14 cellular contexts compared by ENCODE assay signal in genomic region chr7:2079332-2080068, GRCh38.
DNase-seq lines count a peak whose midpoint lies in the region; ATAC-seq, FAIRE-seq and TF ChIP-seq lines count a peak whose summit lies in the region.
"Had no signal": no experiment of that assay in that cellular context is flagged by ENCODE, and none has a peak within 500 bp of the region (broad histone marks: within the 10 kb centered on the region; RNA-seq: fewer than 3 reads in every experiment).

No MANE protein-coding gene starts in this region.

- peaks cover 4% of the 10 kb centered on the region; the same call in 2 of the 3 replicates for H3K36me3 ChIP-seq in K562 (ENCODE audit: control insufficient read depth, insufficient read depth, low read length)
- H3K36me3 ChIP-seq in gastrocnemius medialis, result no peaks in the 10 kb centered on the region

- no peak overlapping the region for H3K27ac Mint-ChIP-seq in stimulated activated memory B cell treated with anti-CD40 and anti-IgM and Interleukin-4, amounts not matched to agents 10 μg/mL and 1 μg/mL and 100 μg/mL, for 72 hours
- H3K27ac Mint-ChIP-seq: activated T-cell treated with anti-CD3 and anti-CD28 coated beads, Interleukin-2, amount 50 U/mL, for 72 hours; HFFc6 had no signal

- FAIRE-seq in K562 (lab: Jason Lieb, UNC), result peak; percentile 85
- FAIRE-seq: A204.1 had no signal

- H3K9me3 Mint-ChIP-seq in stimulated activated memory B cell treated with anti-CD40 and anti-IgM and Interleukin-4, amounts not matched to agents 10 μg/mL and 1 μg/mL and 100 μg/mL, for 72 hours, result no peaks in the 10 kb centered on the region
- H3K9me3 Mint-ChIP-seq: activated T-cell treated with anti-CD3 and anti-CD28 coated beads, Interleukin-2, amount 50 U/mL, for 72 hours; HFFc6 had no signal

- 22% methylated on average over 22 of the region's 22 CpGs for WGBS in K562 (ENCODE audit: insufficient coverage, low coverage, missing lambda C conversion rate)

- intact Hi-C loops in K562 (cut with micrococcal nuclease), result no loop called here
- intact Hi-C loops in gastrocnemius medialis (cut with DNase I; ENCODE audit: low total_unique reads), result no loop called here

- no TSS peak for BruUV-seq in K562 (replicated peaks; lab: Mats Ljungman, UMichigan)

- H3K4me1 ChIP-seq in K562 (replicated peaks in 1 of 2; ENCODE audit: control insufficient read depth in 2 of 2, insufficient read depth in 2 of 2, low read length in 2 of 2) (peaks cover 15 to 77% of the 10 kb centered on the region in 2 experiments), gastrocnemius medialis (peaks cover 6 to 8% of the 10 kb centered on the region in 2 donors)

- H3K9me3 ChIP-seq in K562 (replicated peaks; ENCODE audit: control insufficient read depth, insufficient read depth, low read depth, low read length), result no peaks in the 10 kb centered on the region
- no peaks in the 10 kb centered on the region for H3K9me3 ChIP-seq in gastrocnemius medialis

- TF ChIP-seq CTCF in K562 (IDR thresholded peaks at IDR 0.05 in 2 of 3, conservative IDR thresholded peaks at IDR 0.05 in 1 of 3; ENCODE audit: insufficient read depth in 2 of 3, low read depth in 1 of 3, low read length in 3 of 3), result no peak
- no peak for TF ChIP-seq CTCF in gastrocnemius medialis (IDR thresholded peaks at IDR 0.05 in 4 of 5, conservative IDR thresholded peaks at IDR 0.05 in 1 of 5)

- DNase-seq in NCI-H524 (lab: John Stamatoyannopoulos, UW) (peak; percentile 56 to 74), NCI-H524 treated with DMSO at 0.1 percent for 48 hours (lab: John Stamatoyannopoulos, UW) (no peak), NCI-H82 (lab: John Stamatoyannopoulos, UW) (peak; percentile 84), K562 (ENCODE audit: extremely low read depth in 1 of 4, low spot score in 3 of 4) (peak; percentile 57 to 78 (median 66)), epidermal melanocyte (ENCODE audit: insufficient read length, low spot score) (no peak), DMS153 treated with DMSO at 0.1 percent for 48 hours (lab: John Stamatoyannopoulos, UW; ENCODE audit: unreplicated experiment) (no peak), gastrocnemius medialis (no peak)
- DNase-seq: activated CD4-positive, alpha-beta T cell treated with anti-CD3 and anti-CD28 coated beads for 48 hours; activated T-cell treated with anti-CD3 and anti-CD28 coated beads, Interleukin-2, amount 50 U/mL, for 72 hours; HFFc6; stimulated activated naive CD8-positive, alpha-beta T cell treated with anti-CD3 and anti-CD28 coated beads, Interleukin-15, Interleukin-2, amounts not matched to agents 100 U/mL and 50 U/mL, for 24 hours; T-helper 1 cell had no signal

- peak overlapping the region; percentile 10 for H2AFZ ChIP-seq in K562 (ENCODE audit: low read depth, low read length)

- TF ChIP-seq EP300 in K562 (IDR thresholded peaks at IDR 0.05; ENCODE audit: low read length), result no peak

- H3K36me3 Mint-ChIP-seq in stimulated activated memory B cell treated with anti-CD40 and anti-IgM and Interleukin-4, amounts not matched to agents 10 μg/mL and 1 μg/mL and 100 μg/mL, for 72 hours, result peaks cover 70% of the 10 kb centered on the region

- H4K20me1 ChIP-seq in K562 (replicated peaks; ENCODE audit: control insufficient read depth, insufficient read depth, low read length), result no peaks in the 10 kb centered on the region

- H3K79me2 ChIP-seq in K562 (ENCODE audit: control insufficient read depth, insufficient read depth, low read length), result no peaks in the 10 kb centered on the region

- no peaks in the 10 kb centered on the region for H3K27me3 Mint-ChIP-seq in stimulated activated memory B cell treated with anti-CD40 and anti-IgM and Interleukin-4, amounts not matched to agents 10 μg/mL and 1 μg/mL and 100 μg/mL, for 72 hours

- H3K4me3 Mint-ChIP-seq in stimulated activated memory B cell treated with anti-CD40 and anti-IgM and Interleukin-4, amounts not matched to agents 10 μg/mL and 1 μg/mL and 100 μg/mL, for 72 hours, result no peak overlapping the region
- H3K4me3 Mint-ChIP-seq: activated T-cell treated with anti-CD3 and anti-CD28 coated beads, Interleukin-2, amount 50 U/mL, for 72 hours; HFFc6 had no signal

- H3K9ac ChIP-seq in K562 (ENCODE audit: insufficient read depth in 1 of 2, low read depth in 2 of 2, low read length in 2 of 2), result peak overlapping the region; percentile 27 to 87

- H3K4me2 ChIP-seq in K562 (ENCODE audit: insufficient read depth, low read length), result peak overlapping the region; percentile 61

- H3K4me3 ChIP-seq in K562 (no peak overlapping the region), gastrocnemius medialis (no peak overlapping the region)

- H3K27me3 ChIP-seq in K562 (ENCODE audit: control insufficient read depth in 2 of 2, insufficient read depth in 2 of 2, low read length in 2 of 2) (no peaks in the 10 kb centered on the region), gastrocnemius medialis (no peaks in the 10 kb centered on the region)

- TF ChIP-seq POLR2A in K562 (conservative IDR thresholded peaks at IDR 0.05) (no peak), gastrocnemius medialis (IDR thresholded peaks at IDR 0.05) (no peak)

- peak overlapping the region; percentile 64 for H3K27ac ChIP-seq in K562 (ENCODE audit: extremely low read depth, low read depth, low read length)
- H3K27ac ChIP-seq in gastrocnemius medialis, result no peak overlapping the region

- ATAC-seq in K562 (peak; percentile 85), gastrocnemius medialis (no peak)
- peak; percentile 47 for ATAC-seq in stimulated activated memory B cell treated with anti-CD40 and anti-IgM and Interleukin-4, amounts not matched to agents 10 μg/mL and 1 μg/mL and 100 μg/mL, for 72 hours
- ATAC-seq: activated T-cell treated with anti-CD3 and anti-CD28 coated beads, Interleukin-2, amount 50 U/mL, for 72 hours; stimulated activated naive CD8-positive, alpha-beta T cell treated with anti-CD3 and anti-CD28 coated beads, Interleukin-15, Interleukin-2, amounts not matched to agents 100 U/mL and 50 U/mL, for 24 hours had no signal

- in situ Hi-C loops in K562 (cut with MboI) (no loop called here), gastrocnemius medialis (cut with MboI; ENCODE audit: low sequenced_read_pairs in 4 of 4) (no loop called here)

- TF ChIP-seq RAD21 in K562 (CRISPR knock-in tag; conservative IDR thresholded peaks at IDR 0.05 in 1 of 2, IDR thresholded peaks at IDR 0.05 in 1 of 2), result peak in 1 of 2 experiments; percentile 5; a peak in 2 of 4 replicates

- CTCF ChIA-PET in K562 (lab: Yijun Ruan, JAX; ENCODE audit: low intra/inter-chr PET ratio), result interaction anchor here (0.6 kb wide), 1 partner anchor 456 kb away, joined by 3 read pairs; no protein-coding TSS in a partner anchor

- H3K9me1 ChIP-seq in K562 (ENCODE audit: control insufficient read depth, insufficient read depth, low read length), result no peaks in the 10 kb centered on the region

- POLR2A ChIA-PET in K562 (lab: Yijun Ruan, JAX), result interaction anchor here (1.3 kb wide), 1 partner anchor 26 kb away, joined by 3 read pairs; no protein-coding TSS in a partner anchor

- peaks cover under 1% of the 10 kb centered on the region for H3K4me1 Mint-ChIP-seq in stimulated activated memory B cell treated with anti-CD40 and anti-IgM and Interleukin-4, amounts not matched to agents 10 μg/mL and 1 μg/mL and 100 μg/mL, for 72 hours

TF ChIP-seq in K562, 482 proteins besides CTCF, POLR2A, EP300 and RAD21 (continues in another document):
- TF ChIP-seq, protein P1, sequence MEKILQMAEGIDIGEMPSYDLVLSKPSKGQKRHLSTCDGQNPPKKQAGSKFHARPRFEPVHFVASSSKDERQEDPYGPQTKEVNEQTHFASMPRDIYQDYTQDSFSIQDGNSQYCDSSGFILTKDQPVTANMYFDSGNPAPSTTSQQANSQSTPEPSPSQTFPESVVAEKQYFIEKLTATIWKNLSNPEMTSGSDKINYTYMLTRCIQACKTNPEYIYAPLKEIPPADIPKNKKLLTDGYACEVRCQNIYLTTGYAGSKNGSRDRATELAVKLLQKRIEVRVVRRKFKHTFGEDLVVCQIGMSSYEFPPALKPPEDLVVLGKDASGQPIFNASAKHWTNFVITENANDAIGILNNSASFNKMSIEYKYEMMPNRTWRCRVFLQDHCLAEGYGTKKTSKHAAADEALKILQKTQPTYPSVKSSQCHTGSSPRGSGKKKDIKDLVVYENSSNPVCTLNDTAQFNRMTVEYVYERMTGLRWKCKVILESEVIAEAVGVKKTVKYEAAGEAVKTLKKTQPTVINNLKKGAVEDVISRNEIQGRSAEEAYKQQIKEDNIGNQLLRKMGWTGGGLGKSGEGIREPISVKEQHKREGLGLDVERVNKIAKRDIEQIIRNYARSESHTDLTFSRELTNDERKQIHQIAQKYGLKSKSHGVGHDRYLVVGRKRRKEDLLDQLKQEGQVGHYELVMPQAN (IDR thresholded peaks at IDR 0.05; ENCODE audit: borderline replicate concordance), result no peak
- TF ChIP-seq SETDB1 (IDR thresholded peaks at IDR 0.05; ENCODE audit: low read length) (no peak), YY1 (IDR thresholded peaks at IDR 0.05; ENCODE audit: borderline replicate concordance in 1 of 3, control insufficient read depth in 1 of 3, extremely low read depth in 1 of 3, insufficient read depth in 3 of 3, insufficient read length in 1 of 3, insufficient replicate concordance in 2 of 3, low read depth in 1 of 3, low read length in 2 of 3) (peak in 1 of 3 experiments; percentile 42)

Comparison
In these comparisons a context has a peak if more than half of its experiments do, and no peak if none do; other contexts are left out.
1. DNase-seq: peak in NCI-H524 (2 of 2), NCI-H82 (single experiment) and K562 (4 of 4); none in NCI-H524 treated with DMSO at 0.1 percent for 48 hours (single experiment), epidermal melanocyte (single experiment), DMS153 treated with DMSO at 0.1 percent for 48 hours (single experiment) and gastrocnemius medialis (0 of 2).
2. ATAC-seq: peak in K562 (single experiment) and stimulated activated memory B cell treated with anti-CD40 and anti-IgM and Interleukin-4, amounts not matched to agents 10 μg/mL and 1 μg/mL and 100 μg/mL, for 72 hours (single experiment); none in gastrocnemius medialis (0 of 2).